In the genomic region with DNA sequence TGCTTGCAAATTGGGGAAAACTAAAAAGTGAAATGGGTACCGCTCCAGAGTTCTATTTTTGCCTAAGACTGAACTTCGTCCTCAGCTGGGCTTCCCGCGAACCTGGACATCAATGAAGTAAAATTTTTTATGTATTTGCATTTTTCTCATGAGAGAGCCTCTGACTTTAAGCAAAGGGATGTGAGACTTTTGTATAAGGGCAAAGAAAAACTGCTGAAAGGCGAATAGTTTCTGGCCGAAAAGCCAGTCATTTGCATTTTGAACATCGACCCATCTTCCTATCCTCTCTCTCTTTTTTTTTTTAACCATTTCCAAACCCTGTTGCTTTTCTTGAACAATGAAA, we compare ENCODE assay signal across 8 cellular contexts. TPM values are rescaled to one million over a fixed set of nuclear protein-coding genes. Genes with fewer than 3 reads are reported as not detected.
DNase-seq lines count a peak whose midpoint lies in the region; ATAC-seq and TF ChIP-seq lines count a peak whose summit lies in the region.

No MANE protein-coding gene starts in this region.

- peak overlapping the region; percentile 83 to 93 (median 92) for H3K27ac Mint-ChIP-seq in CD4-positive, CD25-positive, alpha-beta regulatory T cell
- peak overlapping the region; percentile 79 for H3K27ac Mint-ChIP-seq in HFFc6
- H3K27ac Mint-ChIP-seq in memory B cell, result peak overlapping the region; percentile 69

- peaks cover 22% of the 10 kb centered on the region for H3K4me1 ChIP-seq in CD4-positive, CD25-positive, alpha-beta regulatory T cell (ENCODE audit: control insufficient read depth, insufficient read depth, low read length, poor library complexity, severe bottlenecking)
- H3K4me1 ChIP-seq in adrenal gland (replicated peaks in 1 of 2), result peaks cover 12 to 21% of the 10 kb centered on the region in 2 donors

- no peak for TF ChIP-seq CTCF in HFFc6 (IDR thresholded peaks at IDR 0.05)
- no peak for TF ChIP-seq CTCF in adrenal gland (IDR thresholded peaks at IDR 0.05)

- H3K36me3 Mint-ChIP-seq in CD4-positive, CD25-positive, alpha-beta regulatory T cell, result peaks cover 13% of the 10 kb centered on the region
- H3K36me3 Mint-ChIP-seq in HFFc6 (ENCODE audit: low read depth) (peaks cover 19% of the 10 kb centered on the region), memory B cell (peaks cover 9% of the 10 kb centered on the region)

- H3K27me3 ChIP-seq in CD4-positive, CD25-positive, alpha-beta regulatory T cell (ENCODE audit: control insufficient read depth, insufficient read depth, low read length), result peaks cover 1% of the 10 kb centered on the region
- H3K27me3 ChIP-seq in adrenal gland, result no peaks in the 10 kb centered on the region

- 0 to 1% (median 0%) methylated on average over 7 of the region's 7 CpGs for WGBS in adrenal gland, 4 donors

- H3K27me3 Mint-ChIP-seq in CD4-positive, CD25-positive, alpha-beta regulatory T cell, result no peaks in the 10 kb centered on the region
- no peaks in the 10 kb centered on the region for H3K27me3 Mint-ChIP-seq in HFFc6 (ENCODE audit: insufficient read depth)
- H3K27me3 Mint-ChIP-seq in memory B cell, result no peaks in the 10 kb centered on the region

- no peaks in the 10 kb centered on the region for H3K9me3 ChIP-seq in CD4-positive, CD25-positive, alpha-beta regulatory T cell (ENCODE audit: control insufficient read depth in 2 of 2, low read length in 2 of 2)
- no peaks in the 10 kb centered on the region for H3K9me3 ChIP-seq in adrenal gland (replicated peaks in 1 of 3)

- H3K4me3 ChIP-seq in CD4-positive, CD25-positive, alpha-beta regulatory T cell (ENCODE audit: low read depth, low read length), result peak overlapping the region; percentile 95
- H3K4me3 ChIP-seq in adrenal gland, result peak overlapping the region in 3 of 4 donors; percentile 49 to 88 (median 88)

- peaks cover 14 to 52% (median 34%) of the 10 kb centered on the region in 4 donors for H3K4me1 Mint-ChIP-seq in CD4-positive, CD25-positive, alpha-beta regulatory T cell
- H3K4me1 Mint-ChIP-seq in HFFc6 (ENCODE audit: low read depth), result peaks cover 40% of the 10 kb centered on the region
- peaks cover 13% of the 10 kb centered on the region for H3K4me1 Mint-ChIP-seq in memory B cell

- peaks cover 35% of the 10 kb centered on the region for H3K36me3 ChIP-seq in CD4-positive, CD25-positive, alpha-beta regulatory T cell (ENCODE audit: control insufficient read depth, insufficient read depth, low read length)
- H3K36me3 ChIP-seq in adrenal gland (replicated peaks in 1 of 2), result peaks cover 0 to 34% of the 10 kb centered on the region in 2 donors

- intact Hi-C loops in adrenal gland (cut with DNase I), result loop anchor here in 1 of 2 donors (10.0 kb wide), 1 partner anchor 107 kb away; no protein-coding TSS in a partner anchor

- TF ChIP-seq POLR2A in adrenal gland (IDR thresholded peaks at IDR 0.05), result no peak

- H3K9me3 Mint-ChIP-seq in CD4-positive, CD25-positive, alpha-beta regulatory T cell, result no peaks in the 10 kb centered on the region
- no peaks in the 10 kb centered on the region for H3K9me3 Mint-ChIP-seq in HFFc6
- H3K9me3 Mint-ChIP-seq in memory B cell, result no peaks in the 10 kb centered on the region

- peak overlapping the region; percentile 89 to 95 (median 92) for H3K4me3 Mint-ChIP-seq in CD4-positive, CD25-positive, alpha-beta regulatory T cell
- H3K4me3 Mint-ChIP-seq in HFFc6, result peak overlapping the region; percentile 92
- H3K4me3 Mint-ChIP-seq in memory B cell, result peak overlapping the region; percentile 76

- no peak for ATAC-seq in CD4-positive, CD25-positive, alpha-beta regulatory T cell (ENCODE audit: low read depth in 2 of 2)
- no peak for ATAC-seq in memory B cell (ENCODE audit: low read depth)
- ATAC-seq in HG03175 (IDR thresholded peaks at IDR 0.05; ENCODE audit: unreplicated experiment), result no peak

- H3K27ac ChIP-seq in CD4-positive, CD25-positive, alpha-beta regulatory T cell (ENCODE audit: insufficient read depth, low read length, poor library complexity, severe bottlenecking), result peak overlapping the region; percentile 86
- peak overlapping the region; percentile 67 to 95 (median 90) for H3K27ac ChIP-seq in adrenal gland

- no peak for DNase-seq in CD4-positive, CD25-positive, alpha-beta regulatory T cell
- no peak for DNase-seq in HFFc6
- no peak for DNase-seq in adrenal gland
- no peak for DNase-seq in memory B cell (ENCODE audit: low spot score in 2 of 2)
- DNase-seq in RPMI8226, result no peak
- DNase-seq in globus pallidus (ENCODE audit: low spot score), result no peak
- no peak for DNase-seq in SIG-M5 (lab: John Stamatoyannopoulos, UW)

RNA-seq across cellular contexts. Expression of gene PMPCB, which starts 0.6 kb away (rescaled TPM):
- total RNA-seq in CD4-positive, CD25-positive, alpha-beta regulatory T cell, result 86.6 TPM
- 10 to 100 TPM; 85.5 to 89.7 (median 88.0) TPM for polyA plus RNA-seq in CD4-positive, CD25-positive, alpha-beta regulatory T cell
- 10 to 100 TPM; 50.1 to 66.3 (median 57.7) TPM for total RNA-seq in HFFc6 (2021; fragmentation: NEBNext Ultra II Directional; extraction: Animal tissue kit (Norgen Biotek cat#: 25700))
- total RNA-seq in adrenal gland, result 100 to 1,000 TPM in 1 of 8 donors, 10 to 100 TPM in 7; 58.8 to 120 (median 79.3) TPM
- 100 to 1,000 TPM in 1 of 3 donors, 10 to 100 TPM in 2; 51.9 to 147 (median 64.7) TPM for polyA plus RNA-seq in adrenal gland

RNA-seq across cellular contexts. Expression of gene DNAJC2, which starts 46.8 kb away (rescaled TPM):
- 63.1 TPM for total RNA-seq in CD4-positive, CD25-positive, alpha-beta regulatory T cell
- polyA plus RNA-seq in CD4-positive, CD25-positive, alpha-beta regulatory T cell, result 10 to 100 TPM; 17.3 to 23.7 (median 19.9) TPM
- 10 to 100 TPM; 23.9 to 28.2 (median 25.5) TPM for total RNA-seq in HFFc6 (2021; fragmentation: NEBNext Ultra II Directional; extraction: Animal tissue kit (Norgen Biotek cat#: 25700))
- total RNA-seq in adrenal gland, result 10 to 100 TPM in 6 of 8 donors, 1 to 10 TPM in 2; 5.5 to 25.0 (median 16.1) TPM
- 10 to 100 TPM; 32.8 to 58.0 (median 54.6) TPM for polyA plus RNA-seq in adrenal gland

RNA-seq across cellular contexts. Expression of gene PSMC2, which starts 49.6 kb away (rescaled TPM):
- total RNA-seq in CD4-positive, CD25-positive, alpha-beta regulatory T cell, result 84.3 TPM
- polyA plus RNA-seq in CD4-positive, CD25-positive, alpha-beta regulatory T cell, result 100 to 1,000 TPM; 153 to 214 (median 179) TPM
- 100 to 1,000 TPM; 170 to 191 (median 183) TPM for total RNA-seq in HFFc6 (2021; fragmentation: NEBNext Ultra II Directional; extraction: Animal tissue kit (Norgen Biotek cat#: 25700))
- total RNA-seq in adrenal gland, result 100 to 1,000 TPM in 5 of 8 donors, 10 to 100 TPM in 3; 78.8 to 205 (median 124) TPM
- polyA plus RNA-seq in adrenal gland, result 100 to 1,000 TPM in 1 of 3 donors, 10 to 100 TPM in 2; 74.5 to 355 (median 86.6) TPM
